ENCODE assay signal across 9 cellular contexts in genomic region chr18:57084331-57085298, GRCh38.
A peak's percentile ranks its signal among the peaks of the same experiment; 100 is the strongest.
DNase-seq lines count a peak whose midpoint lies in the region; ATAC-seq and TF ChIP-seq lines count a peak whose summit lies in the region.
"Had no signal": no experiment of that assay in that cellular context is flagged by ENCODE, and none has a peak within 500 bp of the region (broad histone marks: within the 10 kb centered on the region; RNA-seq: fewer than 3 reads in every experiment).

No MANE protein-coding gene starts in this region.

- intact Hi-C loops in body of pancreas (cut with DNase I), result no loop called here

- H3K27me3 ChIP-seq in body of pancreas, result no peaks in the 10 kb centered on the region

- no peaks in the 10 kb centered on the region for H3K9me3 Mint-ChIP-seq in activated naive CD4-positive, alpha-beta T cell treated with anti-CD3 and anti-CD28 coated beads, Interleukin-2, amount 50 U/mL, for 24 hours

- H3K9me3 ChIP-seq in body of pancreas, result no peaks in the 10 kb centered on the region

- TF ChIP-seq POLR2A in body of pancreas (IDR thresholded peaks at IDR 0.05), result no peak

- no peaks in the 10 kb centered on the region for H3K36me3 ChIP-seq in body of pancreas (replicated peaks in 1 of 2; ENCODE audit: insufficient read depth in 1 of 2, low read depth in 2 of 2)

- TF ChIP-seq CTCF in body of pancreas (IDR thresholded peaks at IDR 0.05), result no peak

- no peak for DNase-seq in activated naive CD4-positive, alpha-beta T cell treated with Interleukin-2 at 50 U/mL for 16 hours
- DNase-seq in NOMO-1 (lab: John Stamatoyannopoulos, UW; ENCODE audit: unreplicated experiment in 2 of 2) (peak; percentile 79 to 94), body of pancreas (no peak), H4 (ENCODE audit: low spot score) (no peak), NCI-H2196 (lab: John Stamatoyannopoulos, UW; ENCODE audit: unreplicated experiment) (no peak)
- no peak for DNase-seq in stimulated activated CD4-positive, alpha-beta T cell treated with anti-CD3 and anti-CD28 coated beads, Interleukin-1b, Interleukin-23, amount 100 ng/mL, for 48 hours
- DNase-seq: dermis blood vessel endothelial cell had no signal

- H3K27ac Mint-ChIP-seq in activated naive CD4-positive, alpha-beta T cell treated with anti-CD3 and anti-CD28 coated beads, Interleukin-2, amount 50 U/mL, for 24 hours, result no peak overlapping the region

- peak overlapping the region; percentile 8 for H3K4me3 Mint-ChIP-seq in activated naive CD4-positive, alpha-beta T cell treated with anti-CD3 and anti-CD28 coated beads, Interleukin-2, amount 50 U/mL, for 24 hours

- H3K4me1 Mint-ChIP-seq in activated naive CD4-positive, alpha-beta T cell treated with anti-CD3 and anti-CD28 coated beads, Interleukin-2, amount 50 U/mL, for 24 hours, result peaks cover 13% of the 10 kb centered on the region

- H3K4me3 ChIP-seq in body of pancreas, result no peak overlapping the region

- H3K27ac ChIP-seq in body of pancreas, result no peak overlapping the region

- H3K4me1 ChIP-seq in body of pancreas, result no peaks in the 10 kb centered on the region

- H3K36me3 Mint-ChIP-seq in activated naive CD4-positive, alpha-beta T cell treated with anti-CD3 and anti-CD28 coated beads, Interleukin-2, amount 50 U/mL, for 24 hours, result no peaks in the 10 kb centered on the region

- ATAC-seq in HG02884 (IDR thresholded peaks at IDR 0.05; ENCODE audit: unreplicated experiment) (peak; percentile 63), body of pancreas (no peak)

- peaks cover 18% of the 10 kb centered on the region for H3K27me3 Mint-ChIP-seq in activated naive CD4-positive, alpha-beta T cell treated with anti-CD3 and anti-CD28 coated beads, Interleukin-2, amount 50 U/mL, for 24 hours

- WGBS in body of pancreas, 2 donors, result 50 to 58% methylated on average over 12 of the region's 12 CpGs

Comparison
In these comparisons a context has a peak if more than half of its experiments do, and no peak if none do; other contexts are left out.
1. DNase-seq: peak in NOMO-1 (2 of 2); none in activated naive CD4-positive, alpha-beta T cell treated with Interleukin-2 at 50 U/mL for 16 hours (single experiment), body of pancreas (0 of 4), H4 (single experiment), stimulated activated CD4-positive, alpha-beta T cell treated with anti-CD3 and anti-CD28 coated beads, Interleukin-1b, Interleukin-23, amount 100 ng/mL, for 48 hours (single experiment) and NCI-H2196 (single experiment).